ENCODE assay signal across 17 cellular contexts in the genomic region with DNA sequence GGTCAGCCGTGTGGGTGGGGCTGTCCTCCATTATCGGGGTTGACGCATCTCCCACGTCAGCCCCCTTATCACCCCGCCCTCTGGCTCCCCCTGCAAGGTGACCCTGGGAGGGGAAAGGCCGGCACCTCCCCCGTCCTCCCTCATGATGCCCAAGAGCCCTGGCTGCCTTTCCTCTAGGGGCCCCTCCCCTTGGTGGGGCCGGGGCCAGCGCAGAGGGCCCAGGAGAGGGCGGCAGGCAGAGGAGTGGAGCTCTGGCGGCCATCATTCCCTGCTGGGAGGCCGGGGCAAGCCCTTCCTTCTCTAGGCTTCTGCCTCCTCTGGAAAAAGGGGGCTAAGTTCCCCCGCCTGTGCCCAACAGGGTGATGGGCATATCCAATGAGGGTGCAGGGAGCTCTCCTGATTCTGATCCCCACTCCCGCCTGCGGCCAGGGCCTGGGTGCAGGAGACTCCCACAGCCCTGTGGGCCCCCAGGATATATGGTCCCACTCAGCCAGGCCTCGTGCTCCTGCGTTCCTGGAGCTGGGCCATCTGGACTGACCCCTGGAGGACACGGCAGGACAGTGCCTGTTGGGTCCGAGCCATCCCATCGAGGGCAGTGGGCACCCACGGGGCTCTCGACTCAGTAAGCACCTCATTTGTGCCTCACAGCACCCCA. TPM values are rescaled to one million over a fixed set of nuclear protein-coding genes. Genes with fewer than 3 reads are reported as not detected.
DNase-seq lines count a peak whose midpoint lies in the region; ATAC-seq and TF ChIP-seq lines count a peak whose summit lies in the region.
"Had no signal": no experiment of that assay in that cellular context is flagged by ENCODE, and none has a peak within 500 bp of the region (broad histone marks: within the 10 kb centered on the region; RNA-seq: fewer than 3 reads in every experiment).

No MANE protein-coding gene starts in this region.

- H3K9me3 Mint-ChIP-seq in endodermal cell (no peaks in the 10 kb centered on the region), type B pancreatic cell (no peaks in the 10 kb centered on the region)
- H3K9me3 Mint-ChIP-seq: memory B cell had no signal

- no peak overlapping the region for H4K12ac ChIP-seq in trophoblast cell (ENCODE audit: low read depth, low read length)

- no peak overlapping the region for H3K4me2 ChIP-seq in mesenchymal stem cell (ENCODE audit: low read length, poor library complexity, severe bottlenecking)
- H3K4me2 ChIP-seq in trophoblast cell (ENCODE audit: low read length), result no peak overlapping the region

- peak overlapping the region; percentile 38 for H2AK5ac ChIP-seq in mesenchymal stem cell (ENCODE audit: low read length, severe bottlenecking)
- H2AK5ac ChIP-seq in trophoblast cell (ENCODE audit: low read length), result no peak overlapping the region

- H3K27ac Mint-ChIP-seq in endodermal cell, result no peak overlapping the region
- no peak overlapping the region for H3K27ac Mint-ChIP-seq in type B pancreatic cell
- H3K27ac Mint-ChIP-seq: memory B cell had no signal

- H3K23ac ChIP-seq in mesenchymal stem cell (ENCODE audit: low read length in 2 of 2) (no peak overlapping the region), trophoblast cell (ENCODE audit: low read length) (no peak overlapping the region)

- no peaks in the 10 kb centered on the region for H3K27me3 Mint-ChIP-seq in endodermal cell (ENCODE audit: insufficient read depth)
- no peaks in the 10 kb centered on the region for H3K27me3 Mint-ChIP-seq in type B pancreatic cell

- no peak overlapping the region for H2BK15ac ChIP-seq in mesenchymal stem cell (ENCODE audit: low read depth, poor library complexity, severe bottlenecking)

- H3K9ac ChIP-seq in endodermal cell (ENCODE audit: extremely low read depth, low read length, poor library complexity, severe bottlenecking) (no peak overlapping the region), mesenchymal stem cell (ENCODE audit: low read length) (no peak overlapping the region), trophoblast cell (ENCODE audit: low read length) (no peak overlapping the region)

- no peaks in the 10 kb centered on the region for H3K79me2 ChIP-seq in trophoblast cell (ENCODE audit: control insufficient read depth, insufficient read depth, low read length, poor library complexity)

- peaks cover 2% of the 10 kb centered on the region for H3K4me1 ChIP-seq in endodermal cell (ENCODE audit: control insufficient read depth, insufficient read depth, low read length)
- H3K4me1 ChIP-seq in mesenchymal stem cell (ENCODE audit: control insufficient read depth, insufficient read depth, low read depth, low read length), result peaks cover 77% of the 10 kb centered on the region
- peaks cover 7 to 10% of the 10 kb centered on the region in 2 experiments for H3K4me1 ChIP-seq in trophoblast cell (ENCODE audit: control insufficient read depth in 1 of 2, insufficient read depth in 2 of 2, low read length in 2 of 2)
- H3K4me1 ChIP-seq: colonic mucosa, gastrocnemius medialis, sigmoid colon had no signal

- no peak overlapping the region for H2BK5ac ChIP-seq in mesenchymal stem cell (ENCODE audit: low read depth, low read length, poor library complexity, severe bottlenecking)
- H2BK5ac ChIP-seq in trophoblast cell (ENCODE audit: low read depth, low read length, poor library complexity), result no peak overlapping the region

- H2AFZ ChIP-seq in mesenchymal stem cell (ENCODE audit: low read depth, low read length), result no peak overlapping the region
- H2AFZ ChIP-seq in trophoblast cell (ENCODE audit: insufficient read depth, low read length, poor library complexity), result no peak overlapping the region

- peaks cover 19% of the 10 kb centered on the region for H3K79me1 ChIP-seq in mesenchymal stem cell (replicated peaks; ENCODE audit: low read length, poor library complexity, severe bottlenecking)
- H3K79me1 ChIP-seq in trophoblast cell (ENCODE audit: low read length), result no peaks in the 10 kb centered on the region

- WGBS in endodermal cell (ENCODE audit: insufficient coverage in 1 of 2, insufficient read length in 1 of 2), 2 experiments, result 84 to 85% methylated on average over 12 to 22 of the region's 22 CpGs
- WGBS in mesenchymal stem cell, result 80% methylated on average over 22 of the region's 22 CpGs
- no CpG with 5 or more reads among the region's 22 CpGs for WGBS in trophoblast cell (ENCODE audit: extremely low coverage, insufficient coverage, insufficient read length)

- H3K18ac ChIP-seq in mesenchymal stem cell (ENCODE audit: low read depth in 1 of 2, low read length in 2 of 2), result no peak overlapping the region
- no peak overlapping the region for H3K18ac ChIP-seq in trophoblast cell (ENCODE audit: low read length)

- ATAC-seq in SK-N-SH treated with all-trans-retinoic acid at 6 μM for 48 hours (peak; percentile 29; the same call in 1 of the 3 replicates), GM19467 (IDR thresholded peaks at IDR 0.05; ENCODE audit: unreplicated experiment) (no peak)
- ATAC-seq: gastrocnemius medialis had no signal

- H4K91ac ChIP-seq in mesenchymal stem cell (ENCODE audit: low read length) (no peak overlapping the region), trophoblast cell (ENCODE audit: low read depth, low read length) (no peak overlapping the region)

- H2BK12ac ChIP-seq in mesenchymal stem cell (ENCODE audit: low read length in 2 of 2) (no peak overlapping the region), trophoblast cell (ENCODE audit: low read length) (no peak overlapping the region)

- H3K27ac ChIP-seq in endodermal cell (ENCODE audit: low read depth, low read length) (no peak overlapping the region), mesenchymal stem cell (ENCODE audit: low read length, poor library complexity, severe bottlenecking) (no peak overlapping the region), trophoblast cell (ENCODE audit: low read depth, low read length) (no peak overlapping the region)
- H3K27ac ChIP-seq: colonic mucosa, gastrocnemius medialis, neutrophil, sigmoid colon had no signal

- H3K4me3 Mint-ChIP-seq in endodermal cell (no peak overlapping the region), type B pancreatic cell (no peak overlapping the region)
- H3K4me3 Mint-ChIP-seq: memory B cell had no signal

- no peak overlapping the region for H3K4me3 ChIP-seq in endodermal cell (ENCODE audit: low read length)
- no peak overlapping the region for H3K4me3 ChIP-seq in mesenchymal stem cell (ENCODE audit: insufficient read depth in 1 of 2, low read depth in 1 of 2, low read length in 2 of 2)
- H3K4me3 ChIP-seq in trophoblast cell (ENCODE audit: low read depth, low read length), result no peak overlapping the region
- H3K4me3 ChIP-seq: colonic mucosa, gastrocnemius medialis, MG63, sigmoid colon had no signal

- H3K27me3 ChIP-seq in endodermal cell (ENCODE audit: control insufficient read depth, insufficient read depth, low read length, poor library complexity, severe bottlenecking) (no peaks in the 10 kb centered on the region), mesenchymal stem cell (ENCODE audit: control insufficient read depth in 1 of 2, insufficient read depth in 1 of 2, low read length in 2 of 2) (peaks cover 0 to 49% of the 10 kb centered on the region in 2 experiments), trophoblast cell (ENCODE audit: insufficient read depth, low read length) (no peaks in the 10 kb centered on the region)
- H3K27me3 ChIP-seq: colonic mucosa, MG63 had no signal

- TF ChIP-seq CTCF in endodermal cell (conservative IDR thresholded peaks at IDR 0.05) (peak; percentile 42), type B pancreatic cell (conservative IDR thresholded peaks at IDR 0.05) (peak; percentile 22)

- H3K36me3 ChIP-seq in endodermal cell (ENCODE audit: control insufficient read depth, insufficient read depth, low read length), result no peaks in the 10 kb centered on the region
- H3K36me3 ChIP-seq in mesenchymal stem cell (ENCODE audit: control insufficient read depth in 1 of 2, insufficient read depth in 2 of 2, low read depth in 1 of 2, low read length in 2 of 2), result peaks cover 0 to 5% of the 10 kb centered on the region in 2 experiments
- H3K36me3 ChIP-seq in trophoblast cell (ENCODE audit: control insufficient read depth in 1 of 2, insufficient read depth in 2 of 2, low read length in 2 of 2), result no peaks in the 10 kb centered on the region
- H3K36me3 ChIP-seq: colonic mucosa, gastrocnemius medialis, MG63, neutrophil, sigmoid colon had no signal

- H3K4ac ChIP-seq in mesenchymal stem cell (ENCODE audit: low read depth in 1 of 2, low read length in 2 of 2) (no peak overlapping the region), trophoblast cell (ENCODE audit: low read depth, low read length) (no peak overlapping the region)

- H3K4me1 Mint-ChIP-seq in endodermal cell, result peaks cover 14% of the 10 kb centered on the region
- H3K4me1 Mint-ChIP-seq in type B pancreatic cell (ENCODE audit: unreplicated experiment), result peaks cover 25% of the 10 kb centered on the region
- H3K4me1 Mint-ChIP-seq: memory B cell had no signal

- DNase-seq in endodermal cell, result peak; percentile 72
- DNase-seq in mesenchymal stem cell, result no peak
- no peak for DNase-seq in type B pancreatic cell (ENCODE audit: extremely low spot score, unreplicated experiment)
- DNase-seq in trophoblast cell, result no peak
- no peak for DNase-seq in midbrain (lab: John Stamatoyannopoulos, UW)
- DNase-seq: amniotic stem cell; colonic mucosa; COR-L47; gastrocnemius medialis; MG63; NCI-H1694 treated with DMSO at 0.1 percent for 48 hours; sigmoid colon; stimulated activated CD4-positive, alpha-beta T cell treated with anti-CD3 and anti-CD28 coated beads, Interleukin-2, amount 100 ng/mL, for 48 hours had no signal

- H3K14ac ChIP-seq in mesenchymal stem cell (ENCODE audit: low read length in 2 of 2) (no peak overlapping the region), trophoblast cell (ENCODE audit: low read length) (no peak overlapping the region)

- H3K9me3 ChIP-seq in endodermal cell (ENCODE audit: control insufficient read depth, low read length) (no peaks in the 10 kb centered on the region), mesenchymal stem cell (ENCODE audit: control insufficient read depth, low read length) (no peaks in the 10 kb centered on the region), trophoblast cell (ENCODE audit: insufficient read depth, low read depth, low read length) (peaks cover 6% of the 10 kb centered on the region)
- H3K9me3 ChIP-seq: colonic mucosa, gastrocnemius medialis, MG63, neutrophil, sigmoid colon had no signal

- H2BK120ac ChIP-seq in mesenchymal stem cell (ENCODE audit: low read depth, low read length) (no peak overlapping the region), trophoblast cell (ENCODE audit: insufficient read depth, low read length, poor library complexity) (no peak overlapping the region)

- H3K36me3 Mint-ChIP-seq in endodermal cell (ENCODE audit: low read depth) (no peaks in the 10 kb centered on the region), type B pancreatic cell (no peaks in the 10 kb centered on the region)
- H3K36me3 Mint-ChIP-seq: memory B cell had no signal

- H4K8ac ChIP-seq in mesenchymal stem cell (ENCODE audit: low read length), result no peak overlapping the region
- no peak overlapping the region for H4K8ac ChIP-seq in trophoblast cell (ENCODE audit: low read depth, low read length)

RNA-seq across cellular contexts. Expression of a gene that starts 12.3 kb away (rescaled TPM):
- total RNA-seq in endodermal cell (10 to 100 TPM; 30.3 to 61.7 TPM), type B pancreatic cell (ENCODE audit: low replicate concordance) (29.6 and 62.1 TPM in 2 replicates)
- polyA plus RNA-seq in endodermal cell (2013, experiment 1 of 2), result 16.6 TPM
- polyA plus RNA-seq in endodermal cell (2013, experiment 2 of 2), result 14.9 TPM
- polyA plus RNA-seq in mesenchymal stem cell (2013, experiment 1 of 2), result 21.9 TPM
- polyA plus RNA-seq in mesenchymal stem cell (2013, experiment 2 of 2), result 19.4 TPM
- polyA plus RNA-seq in trophoblast cell (2013), result 9.8 and 10.4 TPM in 2 replicates

RNA-seq across cellular contexts. Expression of a gene that starts 27.7 kb away (rescaled TPM):
- 100 to 1,000 TPM; 174 to 180 TPM for total RNA-seq in endodermal cell
- 351 TPM for polyA plus RNA-seq in endodermal cell (2013, experiment 1 of 2)
- polyA plus RNA-seq in endodermal cell (2013, experiment 2 of 2), result 284 TPM
- 175 TPM for polyA plus RNA-seq in mesenchymal stem cell (2013, experiment 1 of 2)
- polyA plus RNA-seq in mesenchymal stem cell (2013, experiment 2 of 2), result 180 TPM
- total RNA-seq in type B pancreatic cell (ENCODE audit: low replicate concordance), result 158 and 162 TPM in 2 replicates
- 246 and 256 TPM in 2 replicates for polyA plus RNA-seq in trophoblast cell (2013)

RNA-seq across cellular contexts. Expression of a gene that starts 28.0 kb away (rescaled TPM):
- total RNA-seq in endodermal cell (10 to 100 TPM; 66.7 to 81.8 TPM), type B pancreatic cell (ENCODE audit: low replicate concordance) (27.7 and 44.6 TPM in 2 replicates)
- 52.7 TPM for polyA plus RNA-seq in endodermal cell (2013, experiment 1 of 2)
- 49.1 TPM for polyA plus RNA-seq in endodermal cell (2013, experiment 2 of 2)
- 10.6 TPM for polyA plus RNA-seq in mesenchymal stem cell (2013, experiment 1 of 2)
- 10.7 TPM for polyA plus RNA-seq in mesenchymal stem cell (2013, experiment 2 of 2)
- 53.9 and 58.2 TPM in 2 replicates for polyA plus RNA-seq in trophoblast cell (2013)

RNA-seq across cellular contexts. Expression of a gene that starts 52.1 kb away (rescaled TPM):
- total RNA-seq in endodermal cell (100 to 1,000 TPM; 127 to 138 TPM), type B pancreatic cell (ENCODE audit: low replicate concordance) (34.2 and 90.0 TPM in 2 replicates)
- 197 TPM for polyA plus RNA-seq in endodermal cell (2013, experiment 1 of 2)
- 191 TPM for polyA plus RNA-seq in endodermal cell (2013, experiment 2 of 2)
- 262 TPM for polyA plus RNA-seq in mesenchymal stem cell (2013, experiment 1 of 2)
- 260 TPM for polyA plus RNA-seq in mesenchymal stem cell (2013, experiment 2 of 2)
- 83.8 and 84.0 TPM in 2 replicates for polyA plus RNA-seq in trophoblast cell (2013)
